Comparison of ENCODE assay signal across 16 cellular contexts in the genomic region with DNA sequence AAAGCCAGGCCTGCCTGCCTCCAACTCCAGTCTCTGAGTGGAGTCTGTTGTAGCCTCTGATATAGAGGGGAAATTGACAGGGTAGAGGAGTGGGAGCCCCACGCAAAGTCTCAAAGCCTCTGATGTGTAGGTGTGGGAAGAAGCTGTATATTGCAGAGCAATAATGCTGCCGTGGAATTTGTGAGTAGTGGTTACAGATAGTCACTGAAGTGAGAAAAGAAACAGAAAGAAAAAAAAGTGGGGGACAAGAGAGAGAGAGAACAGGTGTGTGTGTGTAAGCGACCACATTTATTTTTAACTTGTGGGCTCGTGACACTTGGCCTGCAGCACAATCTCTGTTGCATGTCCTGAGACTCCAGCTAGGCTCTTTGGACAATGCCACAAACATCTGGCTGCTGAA.
DNase-seq lines count a peak whose midpoint lies in the region; ATAC-seq, FAIRE-seq and TF ChIP-seq lines count a peak whose summit lies in the region.
"Had no signal": no experiment of that assay in that cellular context is flagged by ENCODE, and none has a peak within 500 bp of the region (broad histone marks: within the 10 kb centered on the region; RNA-seq: fewer than 3 reads in every experiment).

No MANE protein-coding gene starts in this region.

- WGBS in psoas muscle, 3 donors, result 42 to 47% (median 44%) methylated on average over 4 of the region's 4 CpGs
- 2% methylated on average over 4 of the region's 4 CpGs for whole genome bisulfite sequencing in HepG2 (ENCODE audit: low lambda C conversion rate)

- POLR2A ChIA-PET in HepG2 (lab: Yijun Ruan, JAX), result no interaction called here

- no peaks in the 10 kb centered on the region for H3K79me2 ChIP-seq in HepG2 (ENCODE audit: insufficient read depth, low read length)

- intact Hi-C loops in psoas muscle (cut with DNase I) (no loop called here), HepG2 (cut with micrococcal nuclease; ENCODE audit: unreplicated experiment) (no loop called here)

- H3K4me3 ChIP-seq in psoas muscle, result no peak overlapping the region
- no peak overlapping the region for H3K4me3 ChIP-seq in HepG2 (replicated peaks in 1 of 3; ENCODE audit: insufficient read depth in 1 of 3, low read depth in 2 of 3, low read length in 3 of 3)
- H3K4me3 ChIP-seq: PC-9 had no signal

- TF ChIP-seq CTCF in psoas muscle (IDR thresholded peaks at IDR 0.05), result no peak
- no peak for TF ChIP-seq CTCF in HepG2 (CRISPR knock-in tag; IDR thresholded peaks at IDR 0.05)

- FAIRE-seq in HepG2 (lab: Jason Lieb, UNC), result no peak

- no TSS peak for BruUV-seq in HepG2 (replicated peaks; lab: Mats Ljungman, UMichigan)

- H3K9ac ChIP-seq in HepG2 (ENCODE audit: insufficient read depth, low read depth, low read length), result no peak overlapping the region

- H3K27me3 ChIP-seq in psoas muscle (ENCODE audit: insufficient read depth in 3 of 3, low read length in 2 of 3), result no peaks in the 10 kb centered on the region
- H3K27me3 ChIP-seq in HepG2 (ENCODE audit: control insufficient read depth in 1 of 2, insufficient read depth in 2 of 2, low read length in 2 of 2), result no peaks in the 10 kb centered on the region

- ATAC-seq in GM18909 (IDR thresholded peaks at IDR 0.05; ENCODE audit: poor library complexity, unreplicated experiment) (peak; percentile 91), GM21717 (IDR thresholded peaks at IDR 0.05; ENCODE audit: unreplicated experiment) (peak; percentile 89), HG03103 (IDR thresholded peaks at IDR 0.05; ENCODE audit: low read depth, unreplicated experiment) (peak; percentile 90), psoas muscle (no peak), HepG2 (no peak)
- ATAC-seq: activated CD8-positive, alpha-beta memory T cell treated with anti-CD3 and anti-CD28 coated beads, Interleukin-2, amount 10 ng/mL, durations not matched to agents 7 days and 5 days; effector memory CD8-positive, alpha-beta T cell had no signal

- TF ChIP-seq RAD21 in HepG2 (CRISPR knock-in tag; IDR thresholded peaks at IDR 0.05), result no peak

- H3K27ac ChIP-seq in psoas muscle (no peak overlapping the region), HepG2 (ENCODE audit: extremely low read length, insufficient read depth, low read length) (no peak overlapping the region)
- H3K27ac ChIP-seq: PC-9 had no signal

- no peak for TF ChIP-seq POLR2A in HepG2 (IDR thresholded peaks at IDR 0.05; ENCODE audit: insufficient read depth in 1 of 2, low read depth in 2 of 2, low read length in 2 of 2)

- H3K4me2 ChIP-seq in HepG2 (ENCODE audit: low read depth, low read length), result no peak overlapping the region
- H3K4me2 ChIP-seq: PC-9 had no signal

- in situ Hi-C loops in HepG2 (cut with HindIII; ENCODE audit: extremely low pct_ligation_motif_present, low pct_unique_long_range_greater_than_20kb), result no loop called here

- no peak overlapping the region for H2AFZ ChIP-seq in HepG2 (ENCODE audit: low read length)
- H2AFZ ChIP-seq: PC-9 had no signal

- no peaks in the 10 kb centered on the region for H3K36me3 ChIP-seq in psoas muscle (ENCODE audit: insufficient read depth in 1 of 2, low read depth in 1 of 2)
- no peaks in the 10 kb centered on the region for H3K36me3 ChIP-seq in HepG2 (replicated peaks in 1 of 2; ENCODE audit: control insufficient read depth in 1 of 2, insufficient read depth in 2 of 2, low read length in 2 of 2)

- H3K9me3 ChIP-seq in psoas muscle, result peaks cover 10% of the 10 kb centered on the region
- no peaks in the 10 kb centered on the region for H3K9me3 ChIP-seq in HepG2 (ENCODE audit: low read length)

- CTCF ChIA-PET in HepG2 (lab: Yijun Ruan, JAX; ENCODE audit: low intra/inter-chr PET ratio, low total read pairs), result no interaction called here

- TF ChIP-seq EP300 in HepG2 (IDR thresholded peaks at IDR 0.05; ENCODE audit: low read depth in 2 of 2, low read length in 2 of 2), result no peak
- no peak for TF ChIP-seq EP300 in HepG2 (CRISPR knock-in tag; IDR thresholded peaks at IDR 0.05; ENCODE audit: borderline replicate concordance)

- H4K20me1 ChIP-seq in HepG2 (ENCODE audit: insufficient read depth, low read length), result no peaks in the 10 kb centered on the region

- DNase-seq in putamen (ENCODE audit: low spot score) (peak; percentile 19), psoas muscle (no peak), HepG2 (ENCODE audit: low spot score) (no peak), HT-29 (ENCODE audit: low spot score) (no peak), NCI-H524 (lab: John Stamatoyannopoulos, UW) (no peak)
- DNase-seq: activated CD8-positive, alpha-beta memory T cell treated with anti-CD3 and anti-CD28 coated beads, Interleukin-2, amount 10 ng/mL, durations not matched to agents 7 days and 5 days; amniotic stem cell; COR-L47; effector memory CD8-positive, alpha-beta T cell; NCI-H2081; PC-9; stimulated activated CD4-positive, alpha-beta T cell treated with anti-CD3 and anti-CD28 coated beads, Interleukin-4, amount 100 ng/mL, for 4 hours; T-helper 9 cell had no signal

- no peaks in the 10 kb centered on the region for H3K4me1 ChIP-seq in psoas muscle
- no peaks in the 10 kb centered on the region for H3K4me1 ChIP-seq in HepG2 (ENCODE audit: insufficient read depth, low read length)

TF ChIP-seq in HepG2, 621 proteins besides CTCF, POLR2A, EP300 and RAD21:
- TF ChIP-seq HNRNPUL1 (IDR thresholded peaks at IDR 0.05; ENCODE audit: low read depth, low read length) (no peak), ZNF350 (CRISPR knock-in tag; IDR thresholded peaks at IDR 0.05; ENCODE audit: borderline replicate concordance, low read depth) (no peak), RCOR2 (CRISPR knock-in tag; IDR thresholded peaks at IDR 0.05) (no peak), ZNF510 (CRISPR knock-in tag; IDR thresholded peaks at IDR 0.05; ENCODE audit: low read depth) (no peak), ZBTB33 (CRISPR knock-in tag; IDR thresholded peaks at IDR 0.05) (no peak), HOXA7 (CRISPR knock-in tag; IDR thresholded peaks at IDR 0.05) (no peak)

Comparison
In these comparisons a context has a peak if more than half of its experiments do, and no peak if none do; other contexts are left out.
1. ATAC-seq: peak in GM18909 (single experiment), GM21717 (single experiment) and HG03103 (single experiment); none in psoas muscle (0 of 4) and HepG2 (single experiment).